Comparison of ENCODE assay signal across 8 cellular contexts in the genomic region with DNA sequence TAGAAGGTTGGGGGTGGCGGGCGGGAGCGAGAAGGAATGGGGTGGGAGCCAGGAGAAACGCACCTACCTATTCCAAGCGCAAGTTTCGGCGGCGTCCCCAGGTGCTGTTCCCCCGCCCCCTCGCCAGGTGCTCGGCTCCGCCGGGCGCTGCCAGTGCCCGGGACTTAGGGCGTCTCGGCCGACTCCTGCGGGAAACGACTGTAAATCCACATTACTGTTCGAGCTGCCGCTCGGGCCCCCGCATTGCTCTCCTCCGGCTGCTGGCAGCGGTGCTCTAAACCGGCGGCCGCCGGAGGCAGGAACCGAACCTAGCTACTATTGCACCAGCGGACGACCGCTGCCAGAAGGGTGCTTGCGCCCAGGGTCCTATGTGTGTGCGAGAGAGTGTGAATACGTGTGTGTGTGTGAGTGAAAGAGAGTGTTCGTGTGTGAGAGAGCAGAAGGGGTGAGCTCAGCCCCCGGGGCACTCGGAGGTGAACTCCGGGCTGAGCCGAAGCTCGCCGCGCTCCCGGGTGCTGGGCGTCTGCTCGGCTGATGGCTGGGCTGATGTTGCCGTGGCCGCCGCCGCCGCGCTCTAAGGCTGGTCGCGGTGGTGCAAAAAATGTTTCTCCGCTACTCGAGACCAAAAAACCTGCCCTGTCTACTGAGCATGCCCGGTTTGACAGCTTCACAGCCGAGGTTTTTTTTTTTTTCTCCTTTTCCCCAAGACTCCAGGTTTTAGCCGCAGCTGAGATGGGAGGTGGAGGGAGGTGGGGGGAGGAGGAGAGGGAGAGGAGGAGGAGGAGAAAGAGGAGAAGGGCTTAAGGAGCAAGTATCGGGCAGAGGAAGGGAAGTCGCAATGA.
DNase-seq lines count a peak whose midpoint lies in the region; ATAC-seq, FAIRE-seq and TF ChIP-seq lines count a peak whose summit lies in the region.

No MANE protein-coding gene starts in this region.

- H3K27me3 ChIP-seq in breast epithelium, result peaks cover 0 to 33% of the 10 kb centered on the region in 2 donors

- ATAC-seq in left lobe of liver, result peak; percentile 44
- no peak for ATAC-seq in HG03571 (IDR thresholded peaks at IDR 0.05; ENCODE audit: unreplicated experiment)
- ATAC-seq in GM18870 (IDR thresholded peaks at IDR 0.05; ENCODE audit: unreplicated experiment), result no peak

- H3K36me3 ChIP-seq in breast epithelium, result no peaks in the 10 kb centered on the region

- intact Hi-C loops in breast epithelium (cut with DNase I; ENCODE audit: low total_unique reads), result no loop called here

- H3K9me3 ChIP-seq in breast epithelium, result no peaks in the 10 kb centered on the region

- peak overlapping the region; percentile 50 to 61 (median 53) for H3K4me3 ChIP-seq in breast epithelium

- no peaks in the 10 kb centered on the region for H3K4me1 ChIP-seq in breast epithelium

- TF ChIP-seq CTCF in breast epithelium (IDR thresholded peaks at IDR 0.05), result no peak

- no peak overlapping the region for H3K27ac ChIP-seq in breast epithelium

- FAIRE-seq in HTR-8/SVneo (lab: Jason Lieb, UNC), result no peak

- DNase-seq in COLO829 (ENCODE audit: low spot score), result peak; percentile 12
- DNase-seq in NCI-H2029 treated with DMSO at 0.1 percent for 48 hours (lab: John Stamatoyannopoulos, UW), result peak; percentile 35
- no peak for DNase-seq in breast epithelium (ENCODE audit: low spot score in 2 of 2)
- peak; percentile 48 for DNase-seq in left lobe of liver (ENCODE audit: low spot score)
- peak; percentile 24 for DNase-seq in superior temporal gyrus (ENCODE audit: extremely low spot score)
- no peak for DNase-seq in HTR-8/SVneo (ENCODE audit: insufficient read length, low spot score)

- TF ChIP-seq POLR2A in breast epithelium (IDR thresholded peaks at IDR 0.05), result no peak

Comparison
In these comparisons a context has a peak if more than half of its experiments do, and no peak if none do; other contexts are left out.
1. DNase-seq: peak in COLO829 (single experiment), NCI-H2029 treated with DMSO at 0.1 percent for 48 hours (single experiment), left lobe of liver (single experiment) and superior temporal gyrus (single experiment); none in breast epithelium (0 of 2) and HTR-8/SVneo (single experiment).